Comparison of ENCODE assay signal across 18 cellular contexts in genomic region chr1:230321341-230321740, GRCh38.
"Had no signal": no experiment of that assay in that cellular context is flagged by ENCODE, and none has a peak within 500 bp of the region (broad histone marks: within the 10 kb centered on the region; RNA-seq: fewer than 3 reads in every experiment).

No MANE protein-coding gene starts in this region.

- H3K36me3 ChIP-seq: colonic mucosa, lower lobe of right lung, right lobe of liver, tibial artery, upper lobe of left lung, uterus had no signal

- H3K9me3 ChIP-seq: colonic mucosa, lower lobe of right lung, right lobe of liver, tibial artery, upper lobe of left lung, uterus had no signal

- H3K4me1 ChIP-seq: colonic mucosa, foreskin keratinocyte, lower lobe of right lung, tibial artery, upper lobe of left lung, uterus had no signal

- H3K4me3 Mint-ChIP-seq: endodermal cell; memory B cell; naive thymus-derived CD4-positive, alpha-beta T cell had no signal

- H3K27ac ChIP-seq: colonic mucosa, foreskin keratinocyte, lower lobe of right lung, right lobe of liver, tibial artery, upper lobe of left lung, uterus had no signal

- H3K4me1 Mint-ChIP-seq: endodermal cell; memory B cell; naive thymus-derived CD4-positive, alpha-beta T cell had no signal

- H3K36me3 Mint-ChIP-seq: memory B cell; naive thymus-derived CD4-positive, alpha-beta T cell had no signal

- H3K27ac Mint-ChIP-seq: endodermal cell; memory B cell; naive thymus-derived CD4-positive, alpha-beta T cell had no signal

- DNase-seq: colonic mucosa; dermis blood vessel endothelial cell; effector CD4-positive, alpha-beta T cell; endodermal cell; erythroblast; hippocampal formation; kidney glomerular epithelial cell; lower lobe of right lung; naive thymus-derived CD4-positive, alpha-beta T cell; stimulated activated CD4-positive, alpha-beta T cell treated with anti-CD3 and anti-CD28 coated beads, Interleukin-2, amount 100 ng/mL, for 48 hours; stimulated activated naive CD4-positive, alpha-beta T cell treated with Interleukin-2 at 50 U/mL for 16 hours; tibial artery; uterus had no signal

- H3K9me3 Mint-ChIP-seq: endodermal cell; memory B cell; naive thymus-derived CD4-positive, alpha-beta T cell had no signal

- H3K4me3 ChIP-seq: colonic mucosa, lower lobe of right lung, right lobe of liver, smooth muscle cell, tibial artery, upper lobe of left lung, uterus had no signal

- H3K27me3 ChIP-seq: colonic mucosa, foreskin keratinocyte, right lobe of liver, tibial artery, upper lobe of left lung, uterus had no signal

- ATAC-seq: lower lobe of right lung; naive thymus-derived CD4-positive, alpha-beta T cell had no signal
